21 cellular contexts compared by ENCODE assay signal in genomic region chr16:65336169-65336568, GRCh38.
DNase-seq lines count a peak whose midpoint lies in the region; ATAC-seq, FAIRE-seq and TF ChIP-seq lines count a peak whose summit lies in the region.
"Had no signal": no experiment of that assay in that cellular context is flagged by ENCODE, and none has a peak within 500 bp of the region (broad histone marks: within the 10 kb centered on the region; RNA-seq: fewer than 3 reads in every experiment).

No MANE protein-coding gene starts in this region.

- no peaks in the 10 kb centered on the region for H3K4me1 ChIP-seq in endothelial cell of umbilical vein (ENCODE audit: control insufficient read depth, extremely low read depth, insufficient read depth, low read length)
- H3K4me1 ChIP-seq: gastroesophageal sphincter, right atrium auricular region had no signal

- no peak for TF ChIP-seq CTCF in endothelial cell of umbilical vein (IDR thresholded peaks at IDR 0.05; ENCODE audit: extremely low read depth in 1 of 2, insufficient read depth in 1 of 2, low read depth in 1 of 2, low read length in 2 of 2)

- no peak overlapping the region for H3K4me3 Mint-ChIP-seq in activated CD4-positive, alpha-beta T cell treated with anti-CD3 and anti-CD28 coated beads, Interleukin-2, amount 10 ng/mL, durations not matched to agents 24 days and 14 days
- H3K4me3 Mint-ChIP-seq: activated B cell treated with CpG ODN at 0.5 μM for 24 hours, memory B cell had no signal

- DNase-seq in Daoy (ENCODE audit: low read depth) (peak; percentile 15), RPMI7951 (ENCODE audit: low read depth) (peak; percentile 64), endothelial cell of umbilical vein (ENCODE audit: low read depth, low spot score) (peak; percentile 32), non-pigmented ciliary epithelial cell (ENCODE audit: low read depth) (peak; percentile 76), NCI-H524 (lab: John Stamatoyannopoulos, UW) (no peak)
- DNase-seq in activated CD4-positive, alpha-beta T cell treated with anti-CD3 and anti-CD28 coated beads, Interleukin-2, amount 10 ng/mL, durations not matched to agents 24 days and 14 days = no peak
- DNase-seq: activated B cell treated with CpG ODN at 0.5 μM for 24 hours; activated naive CD4-positive, alpha-beta T cell treated with Interleukin-2 at 50 U/mL for 16 hours; DMS53; effector CD8-positive, alpha-beta T cell; NCI-H2081 treated with DMSO at 0.1 percent for 48 hours; NCI-H748 treated with DMSO at 0.1 percent for 48 hours; stimulated activated CD4-positive, alpha-beta T cell treated with anti-CD3 and anti-CD28 coated beads, Interleukin-2, amount 100 ng/mL, for 24 hours; T-helper 1 cell had no signal

- H3K27me3 ChIP-seq in endothelial cell of umbilical vein (ENCODE audit: control insufficient read depth in 2 of 2, insufficient read depth in 2 of 2, low read length in 2 of 2) = no peaks in the 10 kb centered on the region
- H3K27me3 ChIP-seq: gastroesophageal sphincter, right atrium auricular region had no signal

- no peak overlapping the region for H3K27ac ChIP-seq in endothelial cell of umbilical vein (ENCODE audit: insufficient read depth, low read depth, low read length)
- H3K27ac ChIP-seq: C4-2B, gastroesophageal sphincter, right atrium auricular region had no signal

- H3K9me3 ChIP-seq in endothelial cell of umbilical vein (replicated peaks; ENCODE audit: control insufficient read depth, insufficient read depth, low read length) = no peaks in the 10 kb centered on the region
- H3K9me3 ChIP-seq: right atrium auricular region had no signal

- no peak overlapping the region for H2AFZ ChIP-seq in endothelial cell of umbilical vein (ENCODE audit: low read depth, low read length)

- POLR2A ChIA-PET in endothelial cell of umbilical vein (lab: Charles Lee) = interaction anchor here (0.7 kb wide), 1 partner anchor 18 kb away, joined by 3 read pairs; no protein-coding TSS in a partner anchor

- no peaks in the 10 kb centered on the region for H3K4me1 Mint-ChIP-seq in activated CD4-positive, alpha-beta T cell treated with anti-CD3 and anti-CD28 coated beads, Interleukin-2, amount 10 ng/mL, durations not matched to agents 24 days and 14 days
- H3K4me1 Mint-ChIP-seq: activated B cell treated with CpG ODN at 0.5 μM for 24 hours, memory B cell had no signal

- H4K20me1 ChIP-seq in endothelial cell of umbilical vein (replicated peaks; ENCODE audit: control insufficient read depth, extremely low read depth, insufficient read depth, low read length) = no peaks in the 10 kb centered on the region

- H3K4me3 ChIP-seq in endothelial cell of umbilical vein (replicated peaks in 1 of 3; ENCODE audit: insufficient read depth in 1 of 3, low read depth in 1 of 3, low read length in 3 of 3) = no peak overlapping the region
- H3K4me3 ChIP-seq: gastroesophageal sphincter, right atrium auricular region had no signal

- no peak overlapping the region for H3K27ac Mint-ChIP-seq in activated CD4-positive, alpha-beta T cell treated with anti-CD3 and anti-CD28 coated beads, Interleukin-2, amount 10 ng/mL, durations not matched to agents 24 days and 14 days
- H3K27ac Mint-ChIP-seq: activated B cell treated with CpG ODN at 0.5 μM for 24 hours, memory B cell had no signal

- no peak for FAIRE-seq in endothelial cell of umbilical vein (lab: Jason Lieb, UNC)

- H3K79me2 ChIP-seq in endothelial cell of umbilical vein (ENCODE audit: control insufficient read depth, insufficient read depth, low read length) = no peaks in the 10 kb centered on the region

- dilution Hi-C loops in endothelial cell of umbilical vein (cut with MboI; ENCODE audit: extremely low pct_ligation_motif_present, low sequenced_read_pairs) = no loop called here

- no peak overlapping the region for H3K4me2 ChIP-seq in endothelial cell of umbilical vein (ENCODE audit: insufficient read depth, low read length)

- no peak overlapping the region for H3K9ac ChIP-seq in endothelial cell of umbilical vein (replicated peaks; ENCODE audit: extremely low read depth, insufficient read depth, low read length)

- BruUV-seq in endothelial cell of umbilical vein (replicated peaks; lab: Mats Ljungman, UMichigan) = no TSS peak

- H3K27me3 Mint-ChIP-seq in activated CD4-positive, alpha-beta T cell treated with anti-CD3 and anti-CD28 coated beads, Interleukin-2, amount 10 ng/mL, durations not matched to agents 24 days and 14 days = no peaks in the 10 kb centered on the region
- H3K27me3 Mint-ChIP-seq: activated B cell treated with CpG ODN at 0.5 μM for 24 hours, memory B cell had no signal

- H3K36me3 ChIP-seq in endothelial cell of umbilical vein (ENCODE audit: control insufficient read depth in 2 of 2, extremely low read depth in 1 of 2, insufficient read depth in 2 of 2, low read length in 2 of 2) = no peaks in the 10 kb centered on the region
- H3K36me3 ChIP-seq: gastroesophageal sphincter, right atrium auricular region had no signal

- no peaks in the 10 kb centered on the region for H3K9me1 ChIP-seq in endothelial cell of umbilical vein (replicated peaks; ENCODE audit: control insufficient read depth, extremely low read depth, insufficient read depth, low read length)

- H3K9me3 Mint-ChIP-seq in activated CD4-positive, alpha-beta T cell treated with anti-CD3 and anti-CD28 coated beads, Interleukin-2, amount 10 ng/mL, durations not matched to agents 24 days and 14 days = peaks cover 1% of the 10 kb centered on the region

- ATAC-seq in HG03280 (IDR thresholded peaks at IDR 0.05; ENCODE audit: unreplicated experiment) (no peak), GM18868 (IDR thresholded peaks at IDR 0.05; ENCODE audit: unreplicated experiment) (no peak)
- ATAC-seq: gastroesophageal sphincter, Panc1 had no signal

- CTCF ChIA-PET in endothelial cell of umbilical vein (lab: Charles Lee) = interaction anchor here (1.5 kb wide), 1 partner anchor 10 kb away, joined by 7 read pairs; no protein-coding TSS in a partner anchor

- intact Hi-C loops in endothelial cell of umbilical vein (cut with micrococcal nuclease) = no loop called here
- intact Hi-C loops in activated CD4-positive, alpha-beta T cell treated with anti-CD3 and anti-CD28 coated beads, Interleukin-2, amount 10 ng/mL, durations not matched to agents 24 days and 14 days (cut with micrococcal nuclease) = no loop called here

- no peaks in the 10 kb centered on the region for H3K36me3 Mint-ChIP-seq in activated CD4-positive, alpha-beta T cell treated with anti-CD3 and anti-CD28 coated beads, Interleukin-2, amount 10 ng/mL, durations not matched to agents 24 days and 14 days (ENCODE audit: low read depth)
- H3K36me3 Mint-ChIP-seq: memory B cell had no signal

- no peak for TF ChIP-seq POLR2A in endothelial cell of umbilical vein (IDR thresholded peaks at IDR 0.05; ENCODE audit: low read depth, low read length)

TF ChIP-seq in endothelial cell of umbilical vein, 7 proteins besides CTCF, POLR2A, EP300 and RAD21:
- TF ChIP-seq FOS (IDR thresholded peaks at IDR 0.05; ENCODE audit: borderline replicate concordance, insufficient read depth, low read length) (peak; percentile 58), MYC (IDR thresholded peaks at IDR 0.05; ENCODE audit: low read depth, low read length) (no peak), GATA2 (IDR thresholded peaks at IDR 0.05; ENCODE audit: insufficient read depth, insufficient read length, low read depth, low read length) (peak; percentile 71)

Comparison
In these comparisons a context has a peak if more than half of its experiments do, and no peak if none do; other contexts are left out.
1. DNase-seq: peak in Daoy (single experiment), RPMI7951 (single experiment), endothelial cell of umbilical vein (single experiment) and non-pigmented ciliary epithelial cell (single experiment); none in activated CD4-positive, alpha-beta T cell treated with anti-CD3 and anti-CD28 coated beads, Interleukin-2, amount 10 ng/mL, durations not matched to agents 24 days and 14 days (single experiment) and NCI-H524 (0 of 2).